1 cellular context compared by ENCODE assay signal in genomic region chr4:77931452-77932135, GRCh38.
TF ChIP-seq lines count a peak whose summit lies in the region.

No MANE protein-coding gene starts in this region.

TF ChIP-seq in IMR-90, 13 proteins besides CTCF, POLR2A, EP300 and RAD21 (continued from another document):
- TF ChIP-seq MXI1 (IDR thresholded peaks at IDR 0.05; ENCODE audit: borderline replicate concordance, low read depth, low read length) = no peak
